9 cellular contexts compared by ENCODE assay signal in the genomic region with DNA sequence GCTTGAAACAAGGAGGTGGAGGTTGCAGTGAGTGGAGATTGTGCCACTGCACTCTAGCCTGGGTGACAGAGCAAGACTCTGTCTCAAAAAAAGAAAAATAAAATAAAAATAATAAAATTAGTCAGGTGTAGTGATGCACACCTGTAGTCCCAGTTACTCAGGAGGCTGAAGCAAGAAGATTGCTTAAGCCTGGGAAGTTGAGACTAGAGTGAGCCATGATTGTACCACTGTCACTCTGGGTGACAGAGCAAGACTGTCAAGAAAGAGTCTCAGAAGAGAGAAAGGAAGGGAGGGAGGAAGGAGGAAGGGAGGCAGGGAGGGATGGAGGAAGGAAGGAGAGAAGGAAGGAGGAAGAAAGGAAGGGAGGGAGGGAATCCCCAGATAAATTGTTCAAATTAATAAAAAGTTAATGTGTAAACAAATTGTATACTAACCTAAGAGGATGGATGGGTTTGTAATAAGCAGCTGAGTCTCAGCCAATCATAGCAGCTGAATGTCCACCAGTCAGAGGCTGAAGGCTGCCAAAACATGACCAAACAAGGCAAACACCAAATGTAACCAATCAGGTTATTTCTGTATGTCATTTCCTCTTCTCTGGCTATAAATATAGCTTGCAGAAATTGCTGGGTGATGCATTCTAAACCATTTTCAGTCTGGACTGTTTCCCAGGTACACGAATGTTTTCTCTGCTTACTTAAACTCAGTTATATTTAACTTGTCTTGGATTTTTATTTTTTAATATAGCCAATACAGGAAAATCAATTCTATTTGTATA. TPM values are rescaled to one million over a fixed set of nuclear protein-coding genes. Genes with fewer than 3 reads are reported as not detected.
DNase-seq lines count a peak whose midpoint lies in the region; ATAC-seq, FAIRE-seq and TF ChIP-seq lines count a peak whose summit lies in the region.
"Had no signal": no experiment of that assay in that cellular context is flagged by ENCODE, and none has a peak within 500 bp of the region (broad histone marks: within the 10 kb centered on the region; RNA-seq: fewer than 3 reads in every experiment).

No MANE protein-coding gene starts in this region.

- H3K4me2 ChIP-seq in astrocyte (ENCODE audit: low read length), result no peak overlapping the region

- no peaks in the 10 kb centered on the region for H3K36me3 ChIP-seq in astrocyte (ENCODE audit: insufficient read depth, low read length)

- H3K27ac Mint-ChIP-seq in activated naive CD4-positive, alpha-beta T cell treated with anti-CD3 and anti-CD28 coated beads for 36 hours, result peak overlapping the region; percentile 17
- H3K27ac Mint-ChIP-seq in astrocyte (ENCODE audit: unreplicated experiment), result no peak overlapping the region
- H3K27ac Mint-ChIP-seq in stimulated activated memory B cell treated with anti-CD40 and anti-IgM and Interleukin-4, amounts not matched to agents 10 μg/mL and 1 μg/mL and 100 μg/mL, for 72 hours, result peak overlapping the region; percentile 86

- peaks cover 41% of the 10 kb centered on the region for H3K4me1 Mint-ChIP-seq in activated naive CD4-positive, alpha-beta T cell treated with anti-CD3 and anti-CD28 coated beads for 36 hours (ENCODE audit: low read depth)
- H3K4me1 Mint-ChIP-seq in astrocyte (ENCODE audit: low read depth, unreplicated experiment), result peaks cover 25% of the 10 kb centered on the region
- H3K4me1 Mint-ChIP-seq in stimulated activated memory B cell treated with anti-CD40 and anti-IgM and Interleukin-4, amounts not matched to agents 10 μg/mL and 1 μg/mL and 100 μg/mL, for 72 hours, result peaks cover 33% of the 10 kb centered on the region

- H3K36me3 Mint-ChIP-seq in activated naive CD4-positive, alpha-beta T cell treated with anti-CD3 and anti-CD28 coated beads for 36 hours (ENCODE audit: low read depth), result no peaks in the 10 kb centered on the region
- no peaks in the 10 kb centered on the region for H3K36me3 Mint-ChIP-seq in astrocyte (ENCODE audit: low read depth, unreplicated experiment)
- H3K36me3 Mint-ChIP-seq in stimulated activated memory B cell treated with anti-CD40 and anti-IgM and Interleukin-4, amounts not matched to agents 10 μg/mL and 1 μg/mL and 100 μg/mL, for 72 hours, result peaks cover 5% of the 10 kb centered on the region

- H2AFZ ChIP-seq in astrocyte (ENCODE audit: low read depth, low read length), result no peak overlapping the region

- H3K27ac ChIP-seq in astrocyte (ENCODE audit: low read depth, low read length), result peak overlapping the region; percentile 92

- intact Hi-C loops in activated naive CD4-positive, alpha-beta T cell treated with anti-CD3 and anti-CD28 coated beads for 36 hours (cut with micrococcal nuclease), result no loop called here

- H3K9ac ChIP-seq in astrocyte (ENCODE audit: low read length), result no peak overlapping the region

- H3K79me2 ChIP-seq in astrocyte (ENCODE audit: insufficient read depth, low read length), result peaks cover 5% of the 10 kb centered on the region

- H3K9me3 ChIP-seq in astrocyte (ENCODE audit: insufficient read depth, low read depth, low read length), result no peaks in the 10 kb centered on the region
- H3K9me3 ChIP-seq: Caco-2 had no signal

- no peaks in the 10 kb centered on the region for H3K27me3 Mint-ChIP-seq in activated naive CD4-positive, alpha-beta T cell treated with anti-CD3 and anti-CD28 coated beads for 36 hours (ENCODE audit: low read depth)
- no peaks in the 10 kb centered on the region for H3K27me3 Mint-ChIP-seq in astrocyte (ENCODE audit: low read depth, unreplicated experiment)
- no peaks in the 10 kb centered on the region for H3K27me3 Mint-ChIP-seq in stimulated activated memory B cell treated with anti-CD40 and anti-IgM and Interleukin-4, amounts not matched to agents 10 μg/mL and 1 μg/mL and 100 μg/mL, for 72 hours

- no peak for DNase-seq in activated naive CD4-positive, alpha-beta T cell treated with anti-CD3 and anti-CD28 coated beads for 36 hours
- DNase-seq in activated naive CD4-positive, alpha-beta T cell treated with Interleukin-2 at 50 U/mL for 16 hours, result no peak
- DNase-seq in NCI-H2171 (lab: John Stamatoyannopoulos, UW) (peak; percentile 9), astrocyte (ENCODE audit: low read depth) (peak; percentile 61), AML-193 (lab: John Stamatoyannopoulos, UW) (no peak)
- DNase-seq: Caco-2 had no signal

- peak; percentile 37 for FAIRE-seq in astrocyte (lab: Jason Lieb, UNC)

- peaks cover 54% of the 10 kb centered on the region for H3K4me1 ChIP-seq in astrocyte (ENCODE audit: insufficient read depth, low read length)
- H3K4me1 ChIP-seq: Caco-2 had no signal

- H3K4me3 Mint-ChIP-seq in activated naive CD4-positive, alpha-beta T cell treated with anti-CD3 and anti-CD28 coated beads for 36 hours, result no peak overlapping the region
- H3K4me3 Mint-ChIP-seq in astrocyte (ENCODE audit: unreplicated experiment), result no peak overlapping the region
- H3K4me3 Mint-ChIP-seq in stimulated activated memory B cell treated with anti-CD40 and anti-IgM and Interleukin-4, amounts not matched to agents 10 μg/mL and 1 μg/mL and 100 μg/mL, for 72 hours, result no peak overlapping the region

- H3K27me3 ChIP-seq in astrocyte (ENCODE audit: insufficient read depth, low read length), result no peaks in the 10 kb centered on the region

- ATAC-seq in stimulated activated memory B cell treated with anti-CD40 and anti-IgM and Interleukin-4, amounts not matched to agents 10 μg/mL and 1 μg/mL and 100 μg/mL, for 72 hours, result no peak
- ATAC-seq in GM18861 (IDR thresholded peaks at IDR 0.05; ENCODE audit: unreplicated experiment), result no peak
- ATAC-seq in GM21515 (IDR thresholded peaks at IDR 0.05; ENCODE audit: unreplicated experiment), result no peak

- no peak overlapping the region for H3K4me3 ChIP-seq in astrocyte (ENCODE audit: insufficient read depth, low read depth, low read length)

- no peaks in the 10 kb centered on the region for H3K9me3 Mint-ChIP-seq in activated naive CD4-positive, alpha-beta T cell treated with anti-CD3 and anti-CD28 coated beads for 36 hours
- H3K9me3 Mint-ChIP-seq in astrocyte (ENCODE audit: unreplicated experiment), result peaks cover 1% of the 10 kb centered on the region
- H3K9me3 Mint-ChIP-seq in stimulated activated memory B cell treated with anti-CD40 and anti-IgM and Interleukin-4, amounts not matched to agents 10 μg/mL and 1 μg/mL and 100 μg/mL, for 72 hours, result peaks cover 3% of the 10 kb centered on the region

- CTCF ChIA-PET in activated naive CD4-positive, alpha-beta T cell treated with anti-CD3 and anti-CD28 coated beads for 36 hours (lab: Charles Lee), result interaction anchor here (2.7 kb wide), 1 partner anchor 19 kb away, joined by 10 read pairs; no protein-coding TSS in a partner anchor

- H4K20me1 ChIP-seq in astrocyte (ENCODE audit: insufficient read depth, low read length), result no peaks in the 10 kb centered on the region

- no peak for TF ChIP-seq CTCF in astrocyte (IDR thresholded peaks at IDR 0.05; ENCODE audit: insufficient read depth, low read depth, low read length)

RNA-seq across cellular contexts. Expression of gene CDCA4, which starts 6.1 kb away (rescaled TPM):
- 10 to 100 TPM; 59.6 to 60.4 TPM for total RNA-seq in activated naive CD4-positive, alpha-beta T cell treated with anti-CD3 and anti-CD28 coated beads for 36 hours
- total RNA-seq in astrocyte, result 8.7 and 11.3 TPM in 2 replicates

RNA-seq across cellular contexts. Expression of gene GPR132, which starts 38.3 kb away (rescaled TPM):
- total RNA-seq in activated naive CD4-positive, alpha-beta T cell treated with anti-CD3 and anti-CD28 coated beads for 36 hours, result 10 to 100 TPM; 11.3 to 15.3 TPM
- 1.7 and 2.2 TPM in 2 replicates for total RNA-seq in astrocyte
- total RNA-seq: Caco-2 had no signal

RNA-seq across cellular contexts. Expression of gene CLBA1, which starts 41.4 kb away (rescaled TPM):
- under 1 TPM; 0.40 to 0.43 TPM for total RNA-seq in activated naive CD4-positive, alpha-beta T cell treated with anti-CD3 and anti-CD28 coated beads for 36 hours
- 6.3 and 7.2 TPM in 2 replicates for total RNA-seq in astrocyte

RNA-seq across cellular contexts. Expression of gene AHNAK2, which starts 48.8 kb away (rescaled TPM):
- total RNA-seq in activated naive CD4-positive, alpha-beta T cell treated with anti-CD3 and anti-CD28 coated beads for 36 hours, result under 1 TPM; 0.10 TPM
- total RNA-seq in astrocyte, result 34.3 and 44.7 TPM in 2 replicates

Comparison
In these comparisons a context has a peak if more than half of its experiments do, and no peak if none do; other contexts are left out.
1. DNase-seq: peak in NCI-H2171 (single experiment) and astrocyte (single experiment); none in activated naive CD4-positive, alpha-beta T cell treated with anti-CD3 and anti-CD28 coated beads for 36 hours (single experiment), activated naive CD4-positive, alpha-beta T cell treated with Interleukin-2 at 50 U/mL for 16 hours (single experiment) and AML-193 (0 of 2).